8 cellular contexts compared by ENCODE assay signal in genomic region chr3:46978985-46979944, GRCh38. TPM values are rescaled to one million over a fixed set of nuclear protein-coding genes. Genes with fewer than 3 reads are reported as not detected.
DNase-seq lines count a peak whose midpoint lies in the region; ATAC-seq and TF ChIP-seq lines count a peak whose summit lies in the region.

TSS of gene NBEAL2 (plus strand) at chr3:46979666. CDS start at chr3:46979862, 196 bp downstream.

- H3K9me3 ChIP-seq in AG04450 (ENCODE audit: control insufficient read depth, insufficient read depth, low read length): no peaks in the 10 kb centered on the region; the same call in 1 of the 2 replicates
- H3K9me3 ChIP-seq in WERI-Rb-1 (ENCODE audit: severe bottlenecking): no peaks in the 10 kb centered on the region
- no peaks in the 10 kb centered on the region for H3K9me3 ChIP-seq in mammary epithelial cell (replicated peaks; ENCODE audit: insufficient read depth, low read length)
- H3K9me3 ChIP-seq in smooth muscle cell (replicated peaks; ENCODE audit: low read depth): no peaks in the 10 kb centered on the region

- H3K27me3 ChIP-seq in AG04450 (ENCODE audit: control insufficient read depth, insufficient read depth, low read length) (no peaks in the 10 kb centered on the region), WERI-Rb-1 (ENCODE audit: insufficient read depth, low read depth, severe bottlenecking) (no peaks in the 10 kb centered on the region), mammary epithelial cell (ENCODE audit: insufficient read depth, low read length) (no peaks in the 10 kb centered on the region), smooth muscle cell (ENCODE audit: low read depth) (no peaks in the 10 kb centered on the region)

- ATAC-seq in GM18873 (IDR thresholded peaks at IDR 0.05; ENCODE audit: low FRiP score, unreplicated experiment) (peak; percentile 65), HG03135 (IDR thresholded peaks at IDR 0.05; ENCODE audit: unreplicated experiment) (peak; percentile 65)

- peaks cover 2% of the 10 kb centered on the region for H3F3A ChIP-seq in smooth muscle cell (ENCODE audit: low read depth)

- peak within 1 kb of the TSS; percentile 74 for H3K9ac ChIP-seq in mammary epithelial cell (ENCODE audit: insufficient read depth, low read length)
- H3K9ac ChIP-seq in smooth muscle cell (ENCODE audit: low read depth): peak within 1 kb of the TSS; percentile 68

- H3K4me1 ChIP-seq in mammary epithelial cell (ENCODE audit: insufficient read depth, low read length) (peaks cover 43% of the 10 kb centered on the region), smooth muscle cell (ENCODE audit: low read depth) (peaks cover 9% of the 10 kb centered on the region)

- BruUV-seq in mammary epithelial cell (replicated peaks; lab: Mats Ljungman, UMichigan): no TSS peak

- in situ Hi-C loops in mammary epithelial cell (cut with MboI; ENCODE audit: low sequenced_read_pairs in 2 of 2): no loop called here

- dilution Hi-C loops in mammary epithelial cell (cut with HindIII; ENCODE audit: low sequenced_read_pairs): no loop called here

- H3K27ac ChIP-seq in AG04450 (ENCODE audit: low read depth, low read length) (peak within 1 kb of the TSS; percentile 3), WERI-Rb-1 (peak within 1 kb of the TSS; percentile 76), mammary epithelial cell (ENCODE audit: insufficient read depth, low read depth, low read length) (peak within 1 kb of the TSS; percentile 73), smooth muscle cell (ENCODE audit: low read depth) (peak within 1 kb of the TSS; percentile 76)

- 8% methylated on average over 22 of the region's 73 CpGs for WGBS in mammary epithelial cell (ENCODE audit: low coverage, missing lambda C conversion rate)
- 1% methylated on average over 56 of the region's 73 CpGs for WGBS in smooth muscle cell (ENCODE audit: low lambda C conversion rate)

- H3K79me2 ChIP-seq in mammary epithelial cell (ENCODE audit: insufficient read depth, low read length) (peaks cover 46% of the 10 kb centered on the region), smooth muscle cell (ENCODE audit: low read depth) (peaks cover 18% of the 10 kb centered on the region)

- H3K4me2 ChIP-seq in mammary epithelial cell (ENCODE audit: insufficient read depth, low read depth, low read length): peak within 1 kb of the TSS; percentile 90
- peak within 1 kb of the TSS; percentile 96 for H3K4me2 ChIP-seq in smooth muscle cell

- no peak for TF ChIP-seq CTCF in AG04450 (IDR thresholded peaks at IDR 0.05; ENCODE audit: low read depth, low read length)
- TF ChIP-seq CTCF in WERI-Rb-1 (IDR thresholded peaks at IDR 0.05; ENCODE audit: low read depth, low read length): no peak
- TF ChIP-seq CTCF in mammary epithelial cell (conservative IDR thresholded peaks at IDR 0.05 in 1 of 2, IDR thresholded peaks at IDR 0.05 in 1 of 2; ENCODE audit: extremely low read depth in 1 of 2, insufficient read depth in 1 of 2, low read depth in 1 of 2, low read length in 2 of 2): no peak
- TF ChIP-seq CTCF in smooth muscle cell (IDR thresholded peaks at IDR 0.05; ENCODE audit: borderline replicate concordance, insufficient read depth, poor library complexity, severe bottlenecking): no peak

- CTCF ChIA-PET in AG04450 (lab: Charles Lee) (interaction anchor here (0.6 to 1.5 kb wide), 2 partner anchors 44 to 382 kb away, joined by 3 to 6 read pairs; no protein-coding TSS in a partner anchor), mammary epithelial cell (lab: Charles Lee; ENCODE audit: low non-redundant PET) (interaction anchor here (0.6 to 0.9 kb wide), 2 partner anchors 55 to 246 kb away, joined by 3 read pairs; no protein-coding TSS in a partner anchor)

- H2AFZ ChIP-seq in mammary epithelial cell (ENCODE audit: low read depth, low read length) (peak within 1 kb of the TSS; percentile 93), smooth muscle cell (ENCODE audit: low read depth) (peak within 1 kb of the TSS; percentile 98)

- intact Hi-C loops in mammary epithelial cell (cut with micrococcal nuclease): loop anchor here (2.0 kb wide), 1 partner anchor 20 kb away; no protein-coding TSS in a partner anchor

- POLR2A ChIA-PET in AG04450 (lab: Yijun Ruan, JAX): interaction anchor here (0.8 to 1.8 kb wide), 4 partner anchors 14 to 43 kb away, joined by 3 to 8 read pairs (median 4); no protein-coding TSS in a partner anchor

- DNase-seq in AG04450 (ENCODE audit: low read depth, low spot score) (peak; percentile 64), NCI-H2227 (lab: John Stamatoyannopoulos, UW; ENCODE audit: unreplicated experiment) (peak; percentile 86), WERI-Rb-1 (peak; percentile 97), mammary epithelial cell (peak; percentile 91), iPS-NIHi7 (ENCODE audit: extremely low spot score) (peak; percentile 89), smooth muscle cell (lab: John Stamatoyannopoulos, UW; ENCODE audit: unreplicated experiment) (peak; percentile 63)

- H3K4me3 ChIP-seq in AG04450 (ENCODE audit: low read depth, low read length) (peak within 1 kb of the TSS; percentile 75), WERI-Rb-1 (ENCODE audit: low read depth, low read length) (peak within 1 kb of the TSS; percentile 79), mammary epithelial cell (replicated peaks in 1 of 3; ENCODE audit: insufficient read depth in 1 of 3, low read depth in 2 of 3, low read length in 3 of 3) (peak within 1 kb of the TSS; percentile 74 to 79 (median 76)), smooth muscle cell (peak within 1 kb of the TSS; percentile 73)

- H3K36me3 ChIP-seq in WERI-Rb-1 (peaks cover 12% of the 10 kb centered on the region), mammary epithelial cell (ENCODE audit: insufficient read depth, low read length) (no peaks in the 10 kb centered on the region), smooth muscle cell (ENCODE audit: low read depth) (no peaks in the 10 kb centered on the region)

- no peaks in the 10 kb centered on the region for H4K20me1 ChIP-seq in mammary epithelial cell (ENCODE audit: insufficient read depth, low read length)
- peaks cover 18% of the 10 kb centered on the region for H4K20me1 ChIP-seq in smooth muscle cell (ENCODE audit: low read depth)

RNA-seq across cellular contexts. Expression of gene NBEAL2, which starts in this region (rescaled TPM):
- polyA plus RNA-seq in AG04450 (2011; rRNA removed) (2.1 and 2.9 TPM in 2 replicates), mammary epithelial cell (24.6 TPM), smooth muscle cell (4.1 and 26.8 TPM in 2 replicates)
- polyA minus RNA-seq in AG04450 (2011; rRNA and poly(A)+ RNA removed): 4.0 and 4.3 TPM in 2 replicates
- total RNA-seq in mammary epithelial cell (10 to 100 TPM; 21.3 to 42.3 TPM), smooth muscle cell (11.0 and 11.9 TPM in 2 replicates)
- 63.5 TPM for polyA minus RNA-seq in mammary epithelial cell

Comparison
In these comparisons a context has a peak if more than half of its experiments do, and no peak if none do; other contexts are left out.
1. Peak in every context shown above with its lines: DNase-seq, ATAC-seq, H3K4me3 ChIP-seq and H3K27ac ChIP-seq.
2. H3K27ac ChIP-seq: peak in every context shown above with its lines; median percentile 76 in WERI-Rb-1; 76 in smooth muscle cell; 73 in mammary epithelial cell; 3 in AG04450.